Comparison of ENCODE assay signal across 21 cellular contexts in the genomic region with DNA sequence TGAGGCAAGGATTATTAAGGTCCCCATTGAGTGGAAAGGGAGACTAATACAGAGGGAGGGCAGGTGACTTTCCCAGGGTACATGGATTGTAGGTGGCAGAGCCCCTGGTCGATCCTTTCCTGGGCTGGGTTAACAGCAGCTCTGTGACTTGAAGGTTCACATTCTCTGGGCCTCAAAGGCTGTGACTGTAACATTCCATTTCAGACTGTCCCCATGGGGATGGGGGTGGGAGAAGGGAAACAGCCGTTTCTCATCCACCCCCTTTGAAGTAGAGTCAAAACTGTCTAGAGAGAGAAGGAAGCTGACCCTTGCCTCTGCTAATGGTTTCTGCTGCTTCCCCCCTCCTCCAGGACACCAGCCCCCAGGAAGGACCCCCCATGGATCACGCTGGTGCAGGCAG. TPM values are rescaled to one million over a fixed set of nuclear protein-coding genes. Genes with fewer than 3 reads are reported as not detected.
A peak's percentile ranks its signal among the peaks of the same experiment; 100 is the strongest.
DNase-seq lines count a peak whose midpoint lies in the region; ATAC-seq, FAIRE-seq and TF ChIP-seq lines count a peak whose summit lies in the region.
"Had no signal": no experiment of that assay in that cellular context is flagged by ENCODE, and none has a peak within 500 bp of the region (broad histone marks: within the 10 kb centered on the region; RNA-seq: fewer than 3 reads in every experiment).

No MANE protein-coding gene starts in this region.

- TF ChIP-seq CTCF in RWPE1 (conservative IDR thresholded peaks at IDR 0.05; ENCODE audit: low read depth) (no peak), gastroesophageal sphincter (IDR thresholded peaks at IDR 0.05) (no peak), neural crest cell (conservative IDR thresholded peaks at IDR 0.05) (no peak), MM.1S (IDR thresholded peaks at IDR 0.05; ENCODE audit: low read length) (no peak), D721Med (IDR thresholded peaks at IDR 0.05; ENCODE audit: insufficient read depth, missing control alignments) (no peak)

- peaks cover 3% of the 10 kb centered on the region for H3K36me3 Mint-ChIP-seq in neural crest cell (ENCODE audit: low read depth)

- H3K4me2 ChIP-seq in MM.1S (ENCODE audit: low read depth, low read length): no peak overlapping the region

- peaks cover 0 to 38% (median 3%) of the 10 kb centered on the region in 3 donors for H3K4me1 ChIP-seq in gastroesophageal sphincter
- H3K4me1 ChIP-seq in MM.1S (ENCODE audit: low read length): no peaks in the 10 kb centered on the region
- H3K4me1 ChIP-seq: BE2C had no signal

- no peak for FAIRE-seq in D721Med (lab: Jason Lieb, UNC)
- FAIRE-seq: GM18507 had no signal

- no peak for DNase-seq in RWPE1 (ENCODE audit: low spot score)
- DNase-seq in neural crest cell (ENCODE audit: low read depth, low spot score): no peak
- DNase-seq in substantia nigra (lab: John Stamatoyannopoulos, UW): no peak
- no peak for DNase-seq in MM.1S
- no peak for DNase-seq in D721Med (ENCODE audit: insufficient read length, low spot score)
- DNase-seq: BE2C; CD4-positive, CD25-positive, alpha-beta regulatory T cell; GM23248; H7; KG1; MG63; NCI-H1694; NCI-H2029 treated with DMSO at 0.1 percent for 48 hours; NCI-H446 treated with DMSO at 0.1 percent for 48 hours; NCI-H69; RPMI8226; SHP77 had no signal

- H3K27me3 ChIP-seq in gastroesophageal sphincter (no peaks in the 10 kb centered on the region), MM.1S (replicated peaks; ENCODE audit: insufficient read depth, low read length) (no peaks in the 10 kb centered on the region)
- H3K27me3 ChIP-seq: BE2C, MG63 had no signal

- TF ChIP-seq POLR2A in gastroesophageal sphincter (IDR thresholded peaks at IDR 0.05): no peak

- H3K27ac ChIP-seq in RWPE1 (peak overlapping the region; percentile 82), gastroesophageal sphincter (peak overlapping the region in 3 of 4 donors; percentile 51 to 78 (median 54)), substantia nigra (ENCODE audit: low read depth, low read length, poor library complexity, severe bottlenecking) (peak overlapping the region; percentile 55), MM.1S (ENCODE audit: low read length) (no peak overlapping the region)
- H3K27ac ChIP-seq: GM23248 had no signal

- no peaks in the 10 kb centered on the region for H3K4me1 Mint-ChIP-seq in neural crest cell

- ATAC-seq in gastroesophageal sphincter (no peak), GM21619 (IDR thresholded peaks at IDR 0.05; ENCODE audit: unreplicated experiment) (no peak)

- no peak overlapping the region for H2AFZ ChIP-seq in MM.1S (ENCODE audit: low read length)
- H2AFZ ChIP-seq: GM23248 had no signal

- H3K79me2 ChIP-seq in MM.1S (ENCODE audit: low read length): no peaks in the 10 kb centered on the region

- H3K4me3 Mint-ChIP-seq in neural crest cell: no peak overlapping the region
- H3K4me3 Mint-ChIP-seq: CD4-positive, CD25-positive, alpha-beta regulatory T cell had no signal

- no peak overlapping the region for H3K4me3 ChIP-seq in gastroesophageal sphincter
- no peak overlapping the region for H3K4me3 ChIP-seq in MM.1S (ENCODE audit: low read length)
- H3K4me3 ChIP-seq: GM23248, MG63 had no signal

- POLR2A ChIA-PET in RWPE1 (lab: Yijun Ruan, JAX; ENCODE audit: low non-redundant PET): no interaction called here

- no peaks in the 10 kb centered on the region for H3K9me3 Mint-ChIP-seq in neural crest cell

- TF ChIP-seq EP300 in gastroesophageal sphincter (IDR thresholded peaks at IDR 0.05): no peak

- H3K9ac ChIP-seq in MM.1S (ENCODE audit: low read length): no peak overlapping the region
- H3K9ac ChIP-seq: GM23248 had no signal

- H3K27me3 Mint-ChIP-seq in neural crest cell (ENCODE audit: low read depth): no peaks in the 10 kb centered on the region
- H3K27me3 Mint-ChIP-seq: CD4-positive, CD25-positive, alpha-beta regulatory T cell had no signal

- no peaks in the 10 kb centered on the region for H3K9me2 ChIP-seq in MM.1S (replicated peaks; ENCODE audit: insufficient read depth, low read length)

- CTCF ChIA-PET in RWPE1 (lab: Yijun Ruan, JAX): interaction anchor here (0.7 kb wide), 1 partner anchor 9 kb away, joined by 3 read pairs; no protein-coding TSS in a partner anchor

- H3F3A ChIP-seq in MM.1S (ENCODE audit: insufficient read depth, low read length): no peaks in the 10 kb centered on the region

- H4K20me1 ChIP-seq in MM.1S (ENCODE audit: insufficient read depth, low read length): no peaks in the 10 kb centered on the region

- H3K27ac Mint-ChIP-seq in neural crest cell (ENCODE audit: unreplicated experiment): peak overlapping the region; percentile 78
- H3K27ac Mint-ChIP-seq: CD4-positive, CD25-positive, alpha-beta regulatory T cell had no signal

- H3K36me3 ChIP-seq in gastroesophageal sphincter: peaks cover 0 to 98% of the 10 kb centered on the region in 2 donors
- no peaks in the 10 kb centered on the region for H3K36me3 ChIP-seq in MM.1S (replicated peaks; ENCODE audit: insufficient read depth, low read length)

- 43 to 48% methylated on average over 2 of the region's 3 CpGs for WGBS in gastroesophageal sphincter (ENCODE audit: low coverage in 1 of 2), 2 donors

- H3K9me3 ChIP-seq in gastroesophageal sphincter (no peaks in the 10 kb centered on the region), MM.1S (replicated peaks; ENCODE audit: insufficient read depth, low read length) (no peaks in the 10 kb centered on the region)
- H3K9me3 ChIP-seq: BE2C, MG63 had no signal

RNA-seq across cellular contexts. Expression of gene MICALL1, which starts 19.2 kb away (rescaled TPM):
- total RNA-seq in gastroesophageal sphincter (100 to 1,000 TPM in 1 of 4 donors, 10 to 100 TPM in 3; 46.9 to 132 (median 48.1) TPM), neural crest cell (49.1 and 54.4 TPM in 2 replicates)

RNA-seq across cellular contexts. Expression of gene C22orf23, which starts 28.1 kb away (rescaled TPM):
- under 1 TPM in 2 of 4 donors, not detected in 2; 0.31 to 0.40 TPM for total RNA-seq in gastroesophageal sphincter
- total RNA-seq in neural crest cell: 0.79 and 1.5 TPM in 2 replicates
- total RNA-seq: CD4-positive, CD25-positive, alpha-beta regulatory T cell had no signal

RNA-seq across cellular contexts. Expression of gene POLR2F, which starts 28.2 kb away (rescaled TPM):
- total RNA-seq in gastroesophageal sphincter (10 to 100 TPM; 41.4 to 79.5 (median 72.0) TPM), neural crest cell (137 and 143 TPM in 2 replicates)

RNA-seq across cellular contexts. Expression of gene SOX10, which starts 59.0 kb away (rescaled TPM):
- total RNA-seq in gastroesophageal sphincter (10 to 100 TPM in 1 of 4 donors, 1 to 10 TPM in 3; 6.9 to 16.0 (median 9.2) TPM), neural crest cell (279 and 293 TPM in 2 replicates)
- total RNA-seq: A673; CD4-positive, CD25-positive, alpha-beta regulatory T cell; GM23248 had no signal
